Comparison of ENCODE assay signal across 8 cellular contexts in genomic region chr17:78723001-78723796, GRCh38. TPM values are rescaled to one million over a fixed set of nuclear protein-coding genes. Genes with fewer than 3 reads are reported as not detected.
DNase-seq lines count a peak whose midpoint lies in the region; ATAC-seq lines count a peak whose summit lies in the region.

No MANE protein-coding gene starts in this region.

- H3K4me3 ChIP-seq in skeletal muscle cell (ENCODE audit: low read depth, low read length) = peak overlapping the region; percentile 36

- H3K36me3 Mint-ChIP-seq in T-helper 2 cell treated with Interferon-gamma antibody and Interleukin-4, amounts not matched to agents 5 μg/mL and 100 μg/mL, for 36 hours (ENCODE audit: low read depth) = peaks cover 16% of the 10 kb centered on the region
- H3K36me3 Mint-ChIP-seq in activated T-helper 17 cell treated with anti-CD3 and anti-CD28 coated beads, Interleukin-2, amount 50 U/mL, for 72 hours (ENCODE audit: low read depth) = peaks cover 49% of the 10 kb centered on the region

- H3K4me3 Mint-ChIP-seq in T-helper 2 cell treated with Interferon-gamma antibody and Interleukin-4, amounts not matched to agents 5 μg/mL and 100 μg/mL, for 36 hours = no peak overlapping the region
- H3K4me3 Mint-ChIP-seq in activated T-helper 17 cell treated with anti-CD3 and anti-CD28 coated beads, Interleukin-2, amount 50 U/mL, for 72 hours = peak overlapping the region; percentile 79

- no peaks in the 10 kb centered on the region for H3K9me3 Mint-ChIP-seq in T-helper 2 cell treated with Interferon-gamma antibody and Interleukin-4, amounts not matched to agents 5 μg/mL and 100 μg/mL, for 36 hours
- no peaks in the 10 kb centered on the region for H3K9me3 Mint-ChIP-seq in activated T-helper 17 cell treated with anti-CD3 and anti-CD28 coated beads, Interleukin-2, amount 50 U/mL, for 72 hours

- no peak for DNase-seq in T-helper 2 cell treated with Interferon-gamma antibody and Interleukin-4, amounts not matched to agents 5 μg/mL and 100 μg/mL, for 36 hours (ENCODE audit: low spot score)
- DNase-seq in T-helper 2 cell = no peak
- peak; percentile 87 to 95 for DNase-seq in hippocampal formation (lab: John Stamatoyannopoulos, UW)
- no peak for DNase-seq in skeletal muscle cell (ENCODE audit: low read depth)

- H3K27ac Mint-ChIP-seq in T-helper 2 cell treated with Interferon-gamma antibody and Interleukin-4, amounts not matched to agents 5 μg/mL and 100 μg/mL, for 36 hours = peak overlapping the region; percentile 52
- peak overlapping the region; percentile 93 for H3K27ac Mint-ChIP-seq in activated T-helper 17 cell treated with anti-CD3 and anti-CD28 coated beads, Interleukin-2, amount 50 U/mL, for 72 hours

- peaks cover 73% of the 10 kb centered on the region for H3K4me1 Mint-ChIP-seq in T-helper 2 cell treated with Interferon-gamma antibody and Interleukin-4, amounts not matched to agents 5 μg/mL and 100 μg/mL, for 36 hours (ENCODE audit: low read depth)
- H3K4me1 Mint-ChIP-seq in activated T-helper 17 cell treated with anti-CD3 and anti-CD28 coated beads, Interleukin-2, amount 50 U/mL, for 72 hours = peaks cover 76% of the 10 kb centered on the region

- no peak for ATAC-seq in activated T-helper 17 cell treated with anti-CD3 and anti-CD28 coated beads, Interleukin-2, amount 50 U/mL, for 72 hours (replicated peaks)
- ATAC-seq in HG03039 (IDR thresholded peaks at IDR 0.05; ENCODE audit: unreplicated experiment) (no peak), HG02610 (IDR thresholded peaks at IDR 0.05; ENCODE audit: unreplicated experiment) (no peak), HG03097 (IDR thresholded peaks at IDR 0.05; ENCODE audit: low FRiP score, unreplicated experiment) (no peak)

- no peaks in the 10 kb centered on the region for H3K27me3 Mint-ChIP-seq in T-helper 2 cell treated with Interferon-gamma antibody and Interleukin-4, amounts not matched to agents 5 μg/mL and 100 μg/mL, for 36 hours (ENCODE audit: low read depth)
- no peaks in the 10 kb centered on the region for H3K27me3 Mint-ChIP-seq in activated T-helper 17 cell treated with anti-CD3 and anti-CD28 coated beads, Interleukin-2, amount 50 U/mL, for 72 hours

RNA-seq across cellular contexts. Expression of gene CYTH1, which starts 58.9 kb away (rescaled TPM):
- 100 to 1,000 TPM; 173 to 195 TPM for total RNA-seq in activated T-helper 17 cell treated with anti-CD3 and anti-CD28 coated beads, Interleukin-2, amount 50 U/mL, for 72 hours

Comparison
In these comparisons a context has a peak if more than half of its experiments do, and no peak if none do; other contexts are left out.
1. DNase-seq: peak in hippocampal formation (2 of 2); none in T-helper 2 cell treated with Interferon-gamma antibody and Interleukin-4, amounts not matched to agents 5 μg/mL and 100 μg/mL, for 36 hours (single experiment), T-helper 2 cell (0 of 5) and skeletal muscle cell (single experiment).